Comparison of ENCODE assay signal across 1 cellular context in genomic region chr9:129610193-129610472, GRCh38.
TF ChIP-seq lines count a peak whose summit lies in the region.

No MANE protein-coding gene starts in this region.

TF ChIP-seq in HEK293, 187 proteins besides CTCF, POLR2A, EP300 and RAD21 (continued from another document):
- no peak for TF ChIP-seq PRDM6 (tag by site-specific recombination; IDR thresholded peaks at IDR 0.05)
- TF ChIP-seq BCL6B (tag by site-specific recombination; IDR thresholded peaks at IDR 0.05), result no peak
- TF ChIP-seq ZXDB (tag by site-specific recombination; IDR thresholded peaks at IDR 0.05), result no peak
- no peak for TF ChIP-seq ZNF654 (tag by site-specific recombination; IDR thresholded peaks at IDR 0.05; ENCODE audit: low read depth)
- no peak for TF ChIP-seq ZNF335 (tag by site-specific recombination; conservative IDR thresholded peaks at IDR 0.05)
- TF ChIP-seq ZNF311 (tag by site-specific recombination; IDR thresholded peaks at IDR 0.05; ENCODE audit: borderline replicate concordance), result no peak
- TF ChIP-seq ZNF132 (tag by site-specific recombination; IDR thresholded peaks at IDR 0.05; ENCODE audit: borderline replicate concordance), result no peak
- no peak for TF ChIP-seq ATF2 (tag by site-specific recombination; IDR thresholded peaks at IDR 0.05; ENCODE audit: low read depth)
- no peak for TF ChIP-seq ZBTB26 (tag by site-specific recombination; optimal IDR thresholded peaks at IDR 0.05)
- TF ChIP-seq KLF10 (tag by site-specific recombination; IDR thresholded peaks at IDR 0.05), result no peak
- no peak for TF ChIP-seq ZNF174 (tag by site-specific recombination; IDR thresholded peaks at IDR 0.05)
- TF ChIP-seq ZNF292 (tag by site-specific recombination; IDR thresholded peaks at IDR 0.05; ENCODE audit: borderline replicate concordance, low read depth), result no peak
TF ChIP-seq in HEK293: peak in this region for 0.
